Comparison of ENCODE assay signal across 2 cellular contexts in the genomic region with DNA sequence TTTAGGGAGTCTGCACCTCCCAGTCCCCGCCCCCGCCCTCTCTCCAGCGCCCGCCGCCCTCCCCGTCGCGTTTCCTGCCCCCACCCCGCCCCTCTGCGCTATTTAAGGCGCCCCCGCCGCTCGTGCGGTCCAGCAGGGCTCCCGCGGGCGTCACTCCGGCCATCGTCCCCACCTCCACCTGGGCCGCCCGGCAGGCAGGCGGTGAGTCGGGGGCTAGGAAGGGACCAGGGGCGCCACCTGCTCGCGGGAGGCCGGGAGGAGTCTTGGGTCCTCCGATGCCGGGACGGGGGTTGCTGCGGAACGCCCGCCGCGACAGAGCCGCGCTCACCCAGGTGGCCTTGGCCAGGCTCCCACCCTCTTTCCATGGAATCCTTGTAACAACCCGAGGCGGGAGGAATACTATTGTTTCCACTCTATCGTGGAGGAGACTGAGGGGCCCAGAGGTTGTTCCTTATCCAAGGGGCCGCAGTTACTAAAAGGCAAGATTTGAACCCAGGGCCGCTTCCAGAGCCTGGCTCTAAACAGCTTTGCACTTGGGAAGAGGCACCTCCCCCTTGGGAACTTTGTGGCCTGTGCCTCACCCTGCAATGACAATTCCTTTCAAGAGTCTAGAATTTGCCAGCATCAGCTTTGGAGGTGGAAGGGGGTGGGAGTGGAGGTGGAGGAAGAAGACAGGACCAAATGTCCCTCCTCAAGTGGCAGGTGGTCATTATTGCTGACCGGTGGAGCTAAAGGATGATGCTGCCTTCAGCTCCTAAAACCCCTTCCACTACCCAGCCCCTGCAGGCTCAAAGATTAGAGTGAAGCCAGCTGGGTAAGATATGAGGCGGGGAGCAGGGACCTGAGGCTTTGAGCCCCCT.
TF ChIP-seq lines count a peak whose summit lies in the region.

A gene (plus strand): TSS at position 132 of the 860 bp plus-strand sequence. CDS start 1,215 bp downstream, outside the sequence.

TF ChIP-seq in SK-N-SH, 30 proteins besides CTCF, POLR2A, EP300 and RAD21 (continued from another document):
- TF ChIP-seq, protein P1, sequence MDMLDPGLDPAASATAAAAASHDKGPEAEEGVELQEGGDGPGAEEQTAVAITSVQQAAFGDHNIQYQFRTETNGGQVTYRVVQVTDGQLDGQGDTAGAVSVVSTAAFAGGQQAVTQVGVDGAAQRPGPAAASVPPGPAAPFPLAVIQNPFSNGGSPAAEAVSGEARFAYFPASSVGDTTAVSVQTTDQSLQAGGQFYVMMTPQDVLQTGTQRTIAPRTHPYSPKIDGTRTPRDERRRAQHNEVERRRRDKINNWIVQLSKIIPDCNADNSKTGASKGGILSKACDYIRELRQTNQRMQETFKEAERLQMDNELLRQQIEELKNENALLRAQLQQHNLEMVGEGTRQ (IDR thresholded peaks at IDR 0.05; ENCODE audit: borderline replicate concordance, low read depth, low read length) = no peak
- TF ChIP-seq NFIC (IDR thresholded peaks at IDR 0.05; ENCODE audit: borderline replicate concordance) = no peak

TF ChIP-seq in SK-N-SH treated with all-trans-retinoic acid at 6 μM for 48 hours, 23 proteins besides CTCF, POLR2A, EP300 and RAD21 (continued from another document):
- TF ChIP-seq ARNTL (CRISPR knock-in tag; IDR thresholded peaks at IDR 0.05; ENCODE audit: borderline replicate concordance, low read depth) (no peak), ZFP3 (CRISPR knock-in tag; IDR thresholded peaks at IDR 0.05) (no peak), ISL1 (CRISPR knock-in tag; IDR thresholded peaks at IDR 0.05) (no peak), ZNF70 (CRISPR knock-in tag; IDR thresholded peaks at IDR 0.05) (no peak), TCF4 (CRISPR knock-in tag; IDR thresholded peaks at IDR 0.05; ENCODE audit: borderline replicate concordance) (no peak)
